2 cellular contexts compared by ENCODE assay signal in the genomic region with DNA sequence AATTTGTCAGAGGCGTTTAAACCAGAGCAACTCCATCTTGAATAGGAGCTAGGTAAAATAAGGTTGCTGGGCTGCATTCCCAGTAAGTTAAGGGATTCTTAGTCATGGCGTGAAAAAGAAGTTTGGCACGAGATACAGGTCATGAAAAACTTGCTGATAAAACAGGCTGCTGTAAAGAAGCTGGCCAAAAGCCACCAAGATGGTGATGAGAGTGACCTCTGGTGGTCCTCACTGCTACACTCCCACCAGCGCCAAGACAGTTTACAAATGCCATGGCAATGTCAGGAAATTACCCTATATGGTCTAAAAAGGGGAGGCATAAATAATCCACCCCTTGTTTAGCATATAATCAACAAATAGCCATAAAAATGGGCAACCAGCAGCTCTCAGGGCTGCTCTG.
TF ChIP-seq lines count a peak whose summit lies in the region.

No MANE protein-coding gene starts in this region.

TF ChIP-seq in HEK293, 187 proteins besides CTCF, POLR2A, EP300 and RAD21:
- TF ChIP-seq ELK4 (IDR thresholded peaks at IDR 0.05; ENCODE audit: borderline replicate concordance, low read depth, low read length), result 0 out of 2 replicates have a peak, but pooled peaks have one; percentile 29

TF ChIP-seq in H1, 55 proteins besides CTCF, POLR2A, EP300 and RAD21:
- TF ChIP-seq SRF (IDR thresholded peaks at IDR 0.05; ENCODE audit: low read depth, low read length), result peak; percentile 32; the same call in 1 of the 2 replicates
TF ChIP-seq in H1: peak in this region for 1; not testable (repeated sequence) for 54.
